Comparison of ENCODE assay signal across 9 cellular contexts in genomic region chr16:89365044-89365467, GRCh38.
A peak's percentile ranks its signal among the peaks of the same experiment; 100 is the strongest.
DNase-seq lines count a peak whose midpoint lies in the region; ATAC-seq and TF ChIP-seq lines count a peak whose summit lies in the region.
"Had no signal": no experiment of that assay in that cellular context is flagged by ENCODE, and none has a peak within 500 bp of the region (broad histone marks: within the 10 kb centered on the region; RNA-seq: fewer than 3 reads in every experiment).

No MANE protein-coding gene starts in this region.

- H3K4me2 ChIP-seq in skeletal muscle satellite cell (ENCODE audit: low read length), result peak overlapping the region; percentile 5

- no peak for TF ChIP-seq CTCF in choroid plexus epithelial cell (conservative IDR thresholded peaks at IDR 0.05; ENCODE audit: low read depth, low read length)

- H3K36me3 ChIP-seq in skeletal muscle satellite cell (ENCODE audit: insufficient read depth, low read length), result no peaks in the 10 kb centered on the region

- no peaks in the 10 kb centered on the region for H3K27me3 ChIP-seq in skeletal muscle satellite cell (ENCODE audit: control insufficient read depth, insufficient read depth, low read length)

- no peaks in the 10 kb centered on the region for H3K9me3 ChIP-seq in skeletal muscle satellite cell (replicated peaks; ENCODE audit: low read length)

- DNase-seq in NCI-H82 (lab: John Stamatoyannopoulos, UW) (peak; percentile 29), NCI-H82 treated with DMSO at 0.1 percent for 48 hours (lab: John Stamatoyannopoulos, UW; ENCODE audit: unreplicated experiment) (no peak), NCI-H226 (peak; percentile 23), choroid plexus epithelial cell (ENCODE audit: low read depth) (peak; percentile 78), NCI-H187 (lab: John Stamatoyannopoulos, UW) (no peak)
- DNase-seq in NK-92 treated with Interleukin-12 subunit alpha and Interleukin-12 subunit beta, amount 100 ng/mL, for 24 hours (lab: John Stamatoyannopoulos, UW), result no peak
- DNase-seq: activated T-cell treated with anti-CD3 and anti-CD28 coated beads, Interleukin-2, amount 50 U/mL, for 4 hours had no signal

- H3K4me1 ChIP-seq in skeletal muscle satellite cell (ENCODE audit: control insufficient read depth, insufficient read depth, low read length), result peaks cover 63% of the 10 kb centered on the region

- no peak for ATAC-seq in HG03159 (IDR thresholded peaks at IDR 0.05; ENCODE audit: unreplicated experiment)
- ATAC-seq: activated T-cell treated with anti-CD3 and anti-CD28 coated beads, Interleukin-2, amount 50 U/mL, for 4 hours had no signal

- peak overlapping the region; percentile 8 for H3K9ac ChIP-seq in skeletal muscle satellite cell (ENCODE audit: low read depth, low read length)

- H3K4me3 ChIP-seq in choroid plexus epithelial cell (ENCODE audit: low read depth, low read length) (no peak overlapping the region), skeletal muscle satellite cell (ENCODE audit: low read length) (no peak overlapping the region)

Comparison
In these comparisons a context has a peak if more than half of its experiments do, and no peak if none do; other contexts are left out.
1. DNase-seq: peak in NCI-H82 (single experiment), NCI-H226 (single experiment) and choroid plexus epithelial cell (single experiment); none in NCI-H82 treated with DMSO at 0.1 percent for 48 hours (single experiment), NK-92 treated with Interleukin-12 subunit alpha and Interleukin-12 subunit beta, amount 100 ng/mL, for 24 hours (single experiment) and NCI-H187 (0 of 2).